Comparison of ENCODE assay signal across 13 cellular contexts in the genomic region with DNA sequence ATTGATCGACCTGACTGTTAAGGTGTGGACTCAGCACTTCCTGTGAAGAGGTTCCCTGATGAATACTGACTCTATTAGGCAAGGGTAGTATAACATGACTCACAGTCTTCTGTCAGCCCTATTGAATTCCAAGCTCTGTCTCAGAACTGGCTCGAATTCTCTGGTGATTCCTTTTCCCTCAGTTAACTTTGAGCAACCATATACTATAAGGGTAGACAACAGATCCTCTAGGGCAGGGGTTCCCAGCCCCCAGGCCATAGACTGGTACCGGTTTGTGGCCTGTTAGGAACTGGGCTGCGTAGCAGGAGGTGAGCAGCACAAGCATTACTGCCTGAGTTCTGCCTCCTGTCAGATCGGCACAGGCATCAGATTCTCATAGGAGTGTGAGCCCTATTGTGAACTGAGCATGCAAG.
DNase-seq lines count a peak whose midpoint lies in the region; ATAC-seq, FAIRE-seq and TF ChIP-seq lines count a peak whose summit lies in the region.
"Had no signal": no experiment of that assay in that cellular context is flagged by ENCODE, and none has a peak within 500 bp of the region (broad histone marks: within the 10 kb centered on the region; RNA-seq: fewer than 3 reads in every experiment).

No MANE protein-coding gene starts in this region.

- DNase-seq in A549 (ENCODE audit: low read depth in 1 of 2, low spot score in 1 of 2), result peak; percentile 2 to 3
- DNase-seq in SW480 (ENCODE audit: low spot score), result peak; percentile 11
- DNase-seq in iPS DF 6.9 (ENCODE audit: low read depth, low spot score), result peak; percentile 7
- no peak for DNase-seq in activated T-cell treated with anti-CD3 and anti-CD28 coated beads, Interleukin-2, amount 50 U/mL, for 48 hours
- DNase-seq in tibial nerve (ENCODE audit: low spot score in 2 of 2), result no peak
- no peak for DNase-seq in stomach
- DNase-seq: activated CD4-positive, CD25-positive, alpha-beta regulatory T cell treated with anti-CD3 and anti-CD28 coated beads, Interleukin-2, amount 50 U/mL, for 72 hours; NCI-H1105 treated with DMSO at 0.1 percent for 48 hours had no signal

- TF ChIP-seq RAD21 in A549 (conservative IDR thresholded peaks at IDR 0.05 in 1 of 2, IDR thresholded peaks at IDR 0.05 in 1 of 2), result no peak

- H3K4me2 ChIP-seq in A549, result peak overlapping the region; percentile 41

- intact Hi-C loops in stomach (cut with DNase I; ENCODE audit: low total_unique reads), result no loop called here

- no peak for FAIRE-seq in A549 (lab: Jason Lieb, UNC)
- FAIRE-seq: colon had no signal

- H3K27ac ChIP-seq in A549, result peak overlapping the region in 1 of 2 experiments; percentile 57; a peak in 1 of 6 replicates
- H3K27ac ChIP-seq in iPS DF 6.9 (ENCODE audit: low read length), result no peak overlapping the region
- H3K27ac ChIP-seq in tibial nerve, result no peak overlapping the region
- no peak overlapping the region for H3K27ac ChIP-seq in stomach

- CTCF ChIA-PET in A549 (lab: Yijun Ruan, JAX), result no interaction called here

- no peak overlapping the region for H3K4me3 ChIP-seq in A549
- H3K4me3 ChIP-seq in iPS DF 6.9 (ENCODE audit: low read length), result no peak overlapping the region
- no peak overlapping the region for H3K4me3 ChIP-seq in tibial nerve
- no peak overlapping the region for H3K4me3 ChIP-seq in stomach
- H3K4me3 ChIP-seq: skin epidermis had no signal

- H3K36me3 ChIP-seq in iPS DF 6.9 (ENCODE audit: control insufficient read depth, insufficient read depth, low read length), result no peaks in the 10 kb centered on the region
- no peaks in the 10 kb centered on the region for H3K36me3 ChIP-seq in tibial nerve
- H3K36me3 ChIP-seq in stomach, result no peaks in the 10 kb centered on the region

- TF ChIP-seq CTCF in A549 (IDR thresholded peaks at IDR 0.05), result no peak
- TF ChIP-seq CTCF in tibial nerve (IDR thresholded peaks at IDR 0.05), result no peak
- TF ChIP-seq CTCF in stomach (IDR thresholded peaks at IDR 0.05), result no peak

- H3K9me3 ChIP-seq in A549 (no peaks in the 10 kb centered on the region; the same call in 1 of the 3 replicates), iPS DF 6.9 (ENCODE audit: control insufficient read depth, insufficient read depth, low read length) (no peaks in the 10 kb centered on the region), tibial nerve (no peaks in the 10 kb centered on the region), stomach (no peaks in the 10 kb centered on the region)

- H3K4me1 ChIP-seq in A549, result peaks cover 8% of the 10 kb centered on the region; the same call in 1 of the 3 replicates
- H3K4me1 ChIP-seq in iPS DF 6.9 (ENCODE audit: control insufficient read depth, insufficient read depth, low read length), result no peaks in the 10 kb centered on the region
- no peaks in the 10 kb centered on the region for H3K4me1 ChIP-seq in tibial nerve
- no peaks in the 10 kb centered on the region for H3K4me1 ChIP-seq in stomach

- TF ChIP-seq POLR2A in A549 (IDR thresholded peaks at IDR 0.05; ENCODE audit: low read length) (no peak), tibial nerve (IDR thresholded peaks at IDR 0.05) (no peak), stomach (IDR thresholded peaks at IDR 0.05) (no peak)

- WGBS in A549 (ENCODE audit: missing lambda C conversion rate), result 6% methylated on average over 5 of the region's 5 CpGs
- WGBS in iPS DF 6.9 (ENCODE audit: insufficient coverage, insufficient read length), result no CpG with 5 or more reads among the region's 5 CpGs
- WGBS in tibial nerve, 2 donors, result 61% methylated on average over 5 of the region's 5 CpGs
- 65 to 74% (median 70%) methylated on average over 3 to 5 of the region's 5 CpGs for WGBS in stomach, 5 donors

- POLR2A ChIA-PET in A549 (lab: Yijun Ruan, JAX), result no interaction called here

- ATAC-seq in A549 (peak; percentile 85 to 99), HG03378 (IDR thresholded peaks at IDR 0.05; ENCODE audit: unreplicated experiment) (peak; percentile 56), GM19324 (IDR thresholded peaks at IDR 0.05; ENCODE audit: low FRiP score, unreplicated experiment) (no peak)
- ATAC-seq: Right ventricle myocardium inferior had no signal

- TF ChIP-seq EP300 in A549 (IDR thresholded peaks at IDR 0.05), result no peak
- TF ChIP-seq EP300 in tibial nerve (IDR thresholded peaks at IDR 0.05), result no peak
- no peak for TF ChIP-seq EP300 in stomach (IDR thresholded peaks at IDR 0.05)

- H3K27me3 ChIP-seq in iPS DF 6.9 (ENCODE audit: control insufficient read depth, insufficient read depth, low read length) (no peaks in the 10 kb centered on the region), tibial nerve (no peaks in the 10 kb centered on the region), stomach (no peaks in the 10 kb centered on the region)

TF ChIP-seq in A549, 52 proteins besides CTCF, POLR2A, EP300 and RAD21:
- TF ChIP-seq MAFK (IDR thresholded peaks at IDR 0.05; ENCODE audit: partially characterized antibody) (peak; percentile 45), FOXS1 (CRISPR knock-in tag; IDR thresholded peaks at IDR 0.05) (no peak)

Comparison
In these comparisons a context has a peak if more than half of its experiments do, and no peak if none do; other contexts are left out.
1. DNase-seq: peak in A549 (2 of 2), SW480 (single experiment) and iPS DF 6.9 (single experiment); none in activated T-cell treated with anti-CD3 and anti-CD28 coated beads, Interleukin-2, amount 50 U/mL, for 48 hours (0 of 2), tibial nerve (0 of 2) and stomach (single experiment).